9 cellular contexts compared by ENCODE assay signal in genomic region chr2:202035089-202035940, GRCh38. TPM values are rescaled to one million over a fixed set of nuclear protein-coding genes. Genes with fewer than 3 reads are reported as not detected.
DNase-seq lines count a peak whose midpoint lies in the region; ATAC-seq and TF ChIP-seq lines count a peak whose summit lies in the region.
"Had no signal": no experiment of that assay in that cellular context is flagged by ENCODE, and none has a peak within 500 bp of the region (broad histone marks: within the 10 kb centered on the region; RNA-seq: fewer than 3 reads in every experiment).

No MANE protein-coding gene starts in this region.

- no peaks in the 10 kb centered on the region for H3K9me2 ChIP-seq in neural cell (ENCODE audit: insufficient read depth, low read length)

- H3F3A ChIP-seq in neural cell (ENCODE audit: insufficient read depth, low read length, poor library complexity, severe bottlenecking): no peaks in the 10 kb centered on the region

- TF ChIP-seq RAD21 in neural cell (conservative IDR thresholded peaks at IDR 0.05): peak; percentile 58

- ATAC-seq in HG03354 (IDR thresholded peaks at IDR 0.05; ENCODE audit: poor library complexity, severe bottlenecking, unreplicated experiment): no peak
- no peak for ATAC-seq in GM19023 (IDR thresholded peaks at IDR 0.05; ENCODE audit: unreplicated experiment)

- DNase-seq in H7 (peak; percentile 57), fibroblast of mammary gland (ENCODE audit: low read depth) (peak; percentile 74), NCI-H1694 (lab: John Stamatoyannopoulos, UW) (no peak), NCI-H2196 (lab: John Stamatoyannopoulos, UW; ENCODE audit: unreplicated experiment) (no peak)
- DNase-seq in activated CD4-positive, alpha-beta T cell treated with anti-CD3 and anti-CD28 coated beads, Interleukin-2, amount 50 U/mL, for 1 hour: peak; percentile 21

- H3K27me3 ChIP-seq in H7 (ENCODE audit: control insufficient read depth, insufficient read depth, low read length): peaks cover 11% of the 10 kb centered on the region; the same call in 1 of the 2 replicates
- peaks cover 65% of the 10 kb centered on the region for H3K27me3 ChIP-seq in neural cell (ENCODE audit: insufficient read depth, low read depth, low read length)

- TF ChIP-seq EP300 in neural cell (conservative IDR thresholded peaks at IDR 0.05; ENCODE audit: poor library complexity, severe bottlenecking): no peak

- peak overlapping the region; percentile 51 for H3K4me2 ChIP-seq in neural cell (ENCODE audit: low read length)

- H3K79me2 ChIP-seq in neural cell (replicated peaks; ENCODE audit: insufficient read depth, low read length): peaks cover 21% of the 10 kb centered on the region

- H3K9ac ChIP-seq in neural cell (ENCODE audit: low read length): no peak overlapping the region

- H3K27ac ChIP-seq in neural cell (ENCODE audit: low read length): no peak overlapping the region

- no peaks in the 10 kb centered on the region for H4K20me1 ChIP-seq in neural cell (ENCODE audit: insufficient read depth)

- TF ChIP-seq CTCF in fibroblast of mammary gland (conservative IDR thresholded peaks at IDR 0.05; ENCODE audit: control insufficient read depth, insufficient read depth, low read depth, low read length) (peak; percentile 49), neural cell (IDR thresholded peaks at IDR 0.05; ENCODE audit: poor library complexity, severe bottlenecking) (peak; percentile 60)

- H3K9me3 ChIP-seq in neural cell (ENCODE audit: low read length): no peaks in the 10 kb centered on the region

- H2AFZ ChIP-seq in neural cell (ENCODE audit: low read depth, low read length): no peak overlapping the region

- H3K36me3 ChIP-seq in H7 (replicated peaks; ENCODE audit: control insufficient read depth, insufficient read depth, low read length) (peaks cover 6% of the 10 kb centered on the region), neural cell (ENCODE audit: insufficient read depth, low read length) (no peaks in the 10 kb centered on the region)

- peak overlapping the region; percentile 84 for H3K4me3 ChIP-seq in H7 (ENCODE audit: insufficient read depth, low read depth, low read length)
- peak overlapping the region; percentile 58 for H3K4me3 ChIP-seq in fibroblast of mammary gland (ENCODE audit: control insufficient read depth, low read depth, low read length)
- H3K4me3 ChIP-seq in neural cell (ENCODE audit: low read length): peak overlapping the region; percentile 70

TF ChIP-seq in neural cell, 6 proteins besides CTCF, POLR2A, EP300 and RAD21:
- TF ChIP-seq MXI1 (conservative IDR thresholded peaks at IDR 0.05; ENCODE audit: poor library complexity, severe bottlenecking) (peak; percentile 29), SMC3 (conservative IDR thresholded peaks at IDR 0.05; ENCODE audit: poor library complexity) (peak; percentile 57), EZH2 (IDR thresholded peaks at IDR 0.05; ENCODE audit: borderline replicate concordance, insufficient read depth, low read length, poor library complexity, severe bottlenecking) (peak; percentile 42), TAF1 (IDR thresholded peaks at IDR 0.05; ENCODE audit: low read depth) (no peak), POLR2AphosphoS5 (IDR thresholded peaks at IDR 0.05) (no peak), REST (IDR thresholded peaks at IDR 0.05; ENCODE audit: borderline replicate concordance) (no peak)

RNA-seq across cellular contexts. Expression of gene FZD7, which starts 1.7 kb away (rescaled TPM):
- total RNA-seq in H7 (2014; rRNA removed; shearing (Covaris generic)): 103 and 114 TPM in 2 replicates
- polyA plus RNA-seq in neural cell: 0.76 and 1.8 TPM in 2 replicates
- 2.4 and 2.5 TPM in 2 replicates for polyA minus RNA-seq in neural cell

RNA-seq across cellular contexts. Expression of gene KIAA2012, which starts 37.7 kb away (rescaled TPM):
- not detected in 2 replicates for total RNA-seq in H7 (2014; rRNA removed; shearing (Covaris generic))
- not detected in 2 replicates for polyA plus RNA-seq in neural cell
- polyA minus RNA-seq in neural cell: 0.46 TPM in 1 of 2 replicates, not detected in the other
- total RNA-seq: T-cell had no signal

Comparison
In these comparisons a context has a peak if more than half of its experiments do, and no peak if none do; other contexts are left out.
1. DNase-seq: peak in H7 (single experiment), activated CD4-positive, alpha-beta T cell treated with anti-CD3 and anti-CD28 coated beads, Interleukin-2, amount 50 U/mL, for 1 hour (single experiment) and fibroblast of mammary gland (single experiment); none in NCI-H1694 (single experiment) and NCI-H2196 (single experiment).
2. Peak in every context shown above with its lines, with median percentiles within 50 percentile points of each other: H3K4me3 ChIP-seq.